Comparison of ENCODE assay signal across 10 cellular contexts in the genomic region with DNA sequence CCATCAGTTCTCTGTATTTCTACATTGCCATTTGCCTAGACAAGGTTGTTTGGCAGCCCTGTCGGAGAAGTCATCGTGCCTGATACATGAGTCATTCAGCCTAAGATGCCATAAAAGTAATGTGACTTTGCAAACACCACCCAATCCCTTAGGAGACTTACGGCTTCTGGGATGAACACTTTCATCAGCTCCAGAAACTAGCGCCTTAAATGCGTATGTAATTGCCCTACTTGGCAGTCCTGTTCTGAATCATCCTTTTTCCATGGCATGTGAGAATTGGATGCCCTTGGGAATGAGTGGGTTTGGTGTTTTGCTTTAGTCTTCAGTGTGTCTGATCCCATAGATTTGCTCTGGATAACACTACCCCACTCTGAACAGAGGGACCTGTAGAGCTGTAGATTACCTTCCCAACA.
DNase-seq lines count a peak whose midpoint lies in the region; ATAC-seq and TF ChIP-seq lines count a peak whose summit lies in the region.
"Had no signal": no experiment of that assay in that cellular context is flagged by ENCODE, and none has a peak within 500 bp of the region (broad histone marks: within the 10 kb centered on the region; RNA-seq: fewer than 3 reads in every experiment).

No MANE protein-coding gene starts in this region.

- 0 out of 2 replicates have a peak, but pooled peaks cover 4% of the 10 kb centered on the region for H4K20me1 ChIP-seq in GM23338 (replicated peaks; ENCODE audit: insufficient read depth)

- no peak overlapping the region for H3K9ac ChIP-seq in parathyroid adenoma

- TF ChIP-seq CTCF in AG10803 (conservative IDR thresholded peaks at IDR 0.05; ENCODE audit: low read length) (no peak), RWPE2 (IDR thresholded peaks at IDR 0.05; ENCODE audit: poor library complexity, severe bottlenecking) (no peak), fibroblast of pulmonary artery (IDR thresholded peaks at IDR 0.05; ENCODE audit: low read length, missing control alignments) (no peak), parathyroid adenoma (IDR thresholded peaks at IDR 0.05) (no peak), GM23338 (conservative IDR thresholded peaks at IDR 0.05; ENCODE audit: low read depth in 2 of 2) (no peak)

- no peaks in the 10 kb centered on the region for H3F3A ChIP-seq in GM23338 (replicated peaks; ENCODE audit: low read depth)

- no peak overlapping the region for H3K4me3 Mint-ChIP-seq in GM23338
- H3K4me3 Mint-ChIP-seq: central memory CD8-positive, alpha-beta T cell; WTC11 had no signal

- no peak overlapping the region for H3K27ac Mint-ChIP-seq in GM23338
- H3K27ac Mint-ChIP-seq: WTC11 had no signal

- H3K36me3 ChIP-seq in RWPE2 (ENCODE audit: low read depth) = no peaks in the 10 kb centered on the region
- no peaks in the 10 kb centered on the region for H3K36me3 ChIP-seq in parathyroid adenoma (ENCODE audit: control insufficient read depth, insufficient read depth, low read length)
- H3K36me3 ChIP-seq in GM23338 (ENCODE audit: insufficient read depth) = no peaks in the 10 kb centered on the region

- no peak overlapping the region for H2AFZ ChIP-seq in parathyroid adenoma
- no peak overlapping the region for H2AFZ ChIP-seq in GM23338

- ATAC-seq in RWPE2 (ENCODE audit: low read depth) = peak; percentile 89
- no peak for ATAC-seq in HG02870 (IDR thresholded peaks at IDR 0.05; ENCODE audit: unreplicated experiment)
- no peak for ATAC-seq in GM23338
- ATAC-seq: WTC11 had no signal

- H3K9me2 ChIP-seq in GM23338 (ENCODE audit: insufficient read depth) = peaks cover 5% of the 10 kb centered on the region

- no peaks in the 10 kb centered on the region for H3K9me3 Mint-ChIP-seq in GM23338
- H3K9me3 Mint-ChIP-seq: central memory CD8-positive, alpha-beta T cell; WTC11 had no signal

- no peak overlapping the region; the same call in 1 of the 2 replicates for H3K4me3 ChIP-seq in AG10803 (ENCODE audit: low read length)
- no peak overlapping the region for H3K4me3 ChIP-seq in RWPE2 (ENCODE audit: severe bottlenecking)
- no peak overlapping the region for H3K4me3 ChIP-seq in fibroblast of pulmonary artery (replicated peaks; ENCODE audit: low read depth, low read length)
- no peak overlapping the region for H3K4me3 ChIP-seq in parathyroid adenoma (ENCODE audit: low read depth, low read length)
- H3K4me3 ChIP-seq in GM23338 = no peak overlapping the region

- no peak overlapping the region for H3K27ac ChIP-seq in RWPE2 (ENCODE audit: poor library complexity, severe bottlenecking)
- H3K27ac ChIP-seq in parathyroid adenoma = peak overlapping the region; percentile 47
- H3K27ac ChIP-seq in GM23338 (ENCODE audit: low read depth) = no peak overlapping the region

- H3K27me3 ChIP-seq in RWPE2 (ENCODE audit: insufficient read depth, poor library complexity, severe bottlenecking) = no peaks in the 10 kb centered on the region
- H3K27me3 ChIP-seq in parathyroid adenoma (ENCODE audit: control insufficient read depth, insufficient read depth, low read length) = no peaks in the 10 kb centered on the region
- no peaks in the 10 kb centered on the region for H3K27me3 ChIP-seq in GM23338 (ENCODE audit: insufficient read depth)

- no peaks in the 10 kb centered on the region for H3K79me2 ChIP-seq in parathyroid adenoma
- H3K79me2 ChIP-seq in GM23338 (replicated peaks; ENCODE audit: insufficient read depth) = no peaks in the 10 kb centered on the region

- H3K4me1 ChIP-seq in RWPE2 (ENCODE audit: insufficient read depth, poor library complexity, severe bottlenecking) (peaks cover 15% of the 10 kb centered on the region), parathyroid adenoma (no peaks in the 10 kb centered on the region), GM23338 (ENCODE audit: insufficient read depth) (no peaks in the 10 kb centered on the region)

- no peaks in the 10 kb centered on the region for H3K36me3 Mint-ChIP-seq in GM23338 (ENCODE audit: low read depth)

- no peak overlapping the region for H3K4me2 ChIP-seq in parathyroid adenoma (ENCODE audit: low read length)
- no peak overlapping the region for H3K4me2 ChIP-seq in GM23338

- no peaks in the 10 kb centered on the region; the same call in 2 of the 3 replicates for H3K4me1 Mint-ChIP-seq in GM23338
- H3K4me1 Mint-ChIP-seq: central memory CD8-positive, alpha-beta T cell; WTC11 had no signal

- DNase-seq in AG10803 (ENCODE audit: low read depth) = peak; percentile 100
- no peak for DNase-seq in RWPE2 (ENCODE audit: low spot score)
- peak; percentile 95 for DNase-seq in fibroblast of pulmonary artery (ENCODE audit: low read depth)
- no peak for DNase-seq in GM19238 (ENCODE audit: insufficient read length, low spot score)
- no peak for DNase-seq in NCI-H2029 (lab: John Stamatoyannopoulos, UW)
- DNase-seq in GM23338 (ENCODE audit: low spot score) = no peak

- no peaks in the 10 kb centered on the region for H3K9me3 ChIP-seq in RWPE2 (ENCODE audit: severe bottlenecking)
- no peaks in the 10 kb centered on the region for H3K9me3 ChIP-seq in parathyroid adenoma (ENCODE audit: control insufficient read depth, low read length)

- no peaks in the 10 kb centered on the region for H3K27me3 Mint-ChIP-seq in GM23338 (ENCODE audit: insufficient read depth, low read depth, poor library complexity)

TF ChIP-seq in GM23338, 12 proteins besides CTCF, POLR2A, EP300 and RAD21 (continues in another document):
- TF ChIP-seq NANOG (IDR thresholded peaks at IDR 0.05; ENCODE audit: borderline replicate concordance) (no peak), JUNB (IDR thresholded peaks at IDR 0.05; ENCODE audit: unreplicated experiment) (no peak), ZNF331 (CRISPR knock-in tag; IDR thresholded peaks at IDR 0.05; ENCODE audit: low read depth) (no peak), STAT1 (IDR thresholded peaks at IDR 0.05; ENCODE audit: unreplicated experiment) (no peak), EZH2 (IDR thresholded peaks at IDR 0.05; ENCODE audit: low read depth, unreplicated experiment) (no peak), CREB1 (CRISPR knock-in tag; IDR thresholded peaks at IDR 0.05; ENCODE audit: low read depth) (no peak)
- TF ChIP-seq, protein P1, sequence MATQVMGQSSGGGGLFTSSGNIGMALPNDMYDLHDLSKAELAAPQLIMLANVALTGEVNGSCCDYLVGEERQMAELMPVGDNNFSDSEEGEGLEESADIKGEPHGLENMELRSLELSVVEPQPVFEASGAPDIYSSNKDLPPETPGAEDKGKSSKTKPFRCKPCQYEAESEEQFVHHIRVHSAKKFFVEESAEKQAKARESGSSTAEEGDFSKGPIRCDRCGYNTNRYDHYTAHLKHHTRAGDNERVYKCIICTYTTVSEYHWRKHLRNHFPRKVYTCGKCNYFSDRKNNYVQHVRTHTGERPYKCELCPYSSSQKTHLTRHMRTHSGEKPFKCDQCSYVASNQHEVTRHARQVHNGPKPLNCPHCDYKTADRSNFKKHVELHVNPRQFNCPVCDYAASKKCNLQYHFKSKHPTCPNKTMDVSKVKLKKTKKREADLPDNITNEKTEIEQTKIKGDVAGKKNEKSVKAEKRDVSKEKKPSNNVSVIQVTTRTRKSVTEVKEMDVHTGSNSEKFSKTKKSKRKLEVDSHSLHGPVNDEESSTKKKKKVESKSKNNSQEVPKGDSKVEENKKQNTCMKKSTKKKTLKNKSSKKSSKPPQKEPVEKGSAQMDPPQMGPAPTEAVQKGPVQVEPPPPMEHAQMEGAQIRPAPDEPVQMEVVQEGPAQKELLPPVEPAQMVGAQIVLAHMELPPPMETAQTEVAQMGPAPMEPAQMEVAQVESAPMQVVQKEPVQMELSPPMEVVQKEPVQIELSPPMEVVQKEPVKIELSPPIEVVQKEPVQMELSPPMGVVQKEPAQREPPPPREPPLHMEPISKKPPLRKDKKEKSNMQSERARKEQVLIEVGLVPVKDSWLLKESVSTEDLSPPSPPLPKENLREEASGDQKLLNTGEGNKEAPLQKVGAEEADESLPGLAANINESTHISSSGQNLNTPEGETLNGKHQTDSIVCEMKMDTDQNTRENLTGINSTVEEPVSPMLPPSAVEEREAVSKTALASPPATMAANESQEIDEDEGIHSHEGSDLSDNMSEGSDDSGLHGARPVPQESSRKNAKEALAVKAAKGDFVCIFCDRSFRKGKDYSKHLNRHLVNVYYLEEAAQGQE (IDR thresholded peaks at IDR 0.05; ENCODE audit: unreplicated experiment) = no peak

Comparison
In these comparisons a context has a peak if more than half of its experiments do, and no peak if none do; other contexts are left out.
1. DNase-seq: peak in AG10803 (single experiment) and fibroblast of pulmonary artery (single experiment); none in RWPE2 (single experiment), GM19238 (single experiment), NCI-H2029 (single experiment) and GM23338 (single experiment).